Comparison of ENCODE assay signal across 16 cellular contexts in the genomic region with DNA sequence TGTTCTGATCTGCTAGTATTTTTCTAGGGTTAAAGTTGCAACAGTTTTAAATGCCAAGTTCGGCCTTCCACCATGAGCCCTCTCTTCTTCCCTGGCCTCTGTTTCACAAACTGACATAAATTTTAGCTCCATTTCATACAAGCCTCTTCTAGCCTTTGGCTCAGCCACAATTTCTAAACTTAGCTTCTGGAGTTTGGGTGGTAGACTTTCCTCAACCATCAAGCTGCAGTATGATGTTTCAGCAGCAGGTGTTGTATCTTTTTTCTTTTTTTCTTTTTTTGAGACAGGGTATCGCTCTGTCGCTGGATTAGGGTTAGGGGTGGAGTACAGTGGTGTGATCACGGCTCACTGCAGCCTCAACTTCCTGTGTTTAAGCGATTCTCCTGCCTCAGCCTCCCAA.
"Had no signal": no experiment of that assay in that cellular context is flagged by ENCODE, and none has a peak within 500 bp of the region (broad histone marks: within the 10 kb centered on the region; RNA-seq: fewer than 3 reads in every experiment).

No MANE protein-coding gene starts in this region.

- H3K27me3 Mint-ChIP-seq: dendritic cell treated with granulocyte-macrophage colony-stimulating factor and Interleukin-4, amounts not matched to agents 40 ng/mL and 50 ng/mL, for 4 days; naive thymus-derived CD8-positive, alpha-beta T cell had no signal

- H3K27ac ChIP-seq: foreskin keratinocyte, parathyroid adenoma, sigmoid colon, skin epidermis, testis, tibial nerve, upper lobe of right lung, vagina had no signal

- H3K4me3 ChIP-seq: sigmoid colon, skin epidermis, testis, tibial nerve, upper lobe of right lung, vagina had no signal

- H3K27me3 ChIP-seq: foreskin keratinocyte, sigmoid colon, testis, tibial nerve, upper lobe of right lung, vagina had no signal

- H3K4me1 Mint-ChIP-seq: endodermal cell had no signal

- H3K4me1 ChIP-seq: foreskin keratinocyte, parathyroid adenoma, sigmoid colon, testis, tibial nerve, upper lobe of right lung had no signal

- H3K9me3 Mint-ChIP-seq: dendritic cell treated with granulocyte-macrophage colony-stimulating factor and Interleukin-4, amounts not matched to agents 40 ng/mL and 50 ng/mL, for 4 days; endodermal cell; naive thymus-derived CD8-positive, alpha-beta T cell had no signal

- H3K4me3 Mint-ChIP-seq: dendritic cell treated with granulocyte-macrophage colony-stimulating factor and Interleukin-4, amounts not matched to agents 40 ng/mL and 50 ng/mL, for 4 days; endodermal cell; naive thymus-derived CD8-positive, alpha-beta T cell had no signal

- ATAC-seq: foreskin keratinocyte; naive thymus-derived CD8-positive, alpha-beta T cell; upper lobe of right lung had no signal

- H3K27ac Mint-ChIP-seq: dendritic cell treated with granulocyte-macrophage colony-stimulating factor and Interleukin-4, amounts not matched to agents 40 ng/mL and 50 ng/mL, for 4 days; endodermal cell; naive thymus-derived CD8-positive, alpha-beta T cell had no signal

- H3K9me3 ChIP-seq: sigmoid colon, testis, tibial nerve, upper lobe of right lung, vagina had no signal

- DNase-seq: cerebellar nuclear complex; endodermal cell; erythroblast; foreskin keratinocyte; naive thymus-derived CD8-positive, alpha-beta T cell; sigmoid colon; stimulated activated CD4-positive, alpha-beta T cell treated with anti-CD3 and anti-CD28 coated beads, Interleukin-2, amount 100 ng/mL, for 24 hours; stimulated activated CD4-positive, alpha-beta T cell treated with anti-CD3 and anti-CD28 coated beads, Interleukin-4, amount 100 ng/mL, for 4 hours; stimulated activated naive CD4-positive, alpha-beta T cell treated with Interleukin-2 at 50 U/mL for 16 hours; testis; upper lobe of right lung had no signal
